21 cellular contexts compared by ENCODE assay signal in the genomic region with DNA sequence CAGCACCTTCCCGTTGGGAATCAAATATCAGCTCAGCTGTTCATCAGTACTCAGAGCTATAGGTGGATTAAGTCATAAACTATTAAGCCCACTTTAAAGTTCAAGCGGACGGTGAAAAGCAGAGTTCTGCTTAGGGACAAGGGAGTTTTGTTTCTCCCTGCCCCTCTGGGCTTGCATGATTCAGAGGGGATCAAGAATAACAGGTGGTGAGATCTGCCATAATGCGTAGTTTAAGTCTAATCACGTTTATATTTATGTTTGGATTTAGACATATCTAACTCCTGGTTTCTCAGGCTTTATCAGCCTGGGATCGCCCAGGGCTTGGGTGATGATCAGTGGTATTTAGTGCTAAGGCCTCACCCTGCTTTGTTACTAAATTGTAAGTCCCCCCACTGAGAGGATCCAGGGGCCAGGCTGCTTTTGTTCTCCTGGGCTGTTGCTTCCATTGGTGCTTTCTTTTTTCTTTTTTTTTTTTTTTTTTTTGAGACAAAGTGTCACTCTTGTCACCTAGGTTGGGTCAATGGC.
"Had no signal": no experiment of that assay in that cellular context is flagged by ENCODE, and none has a peak within 500 bp of the region (broad histone marks: within the 10 kb centered on the region; RNA-seq: fewer than 3 reads in every experiment).

No MANE protein-coding gene starts in this region.

- H3K4me1 ChIP-seq: gastrocnemius medialis, lower lobe of right lung had no signal

- H3K27me3 Mint-ChIP-seq: dendritic cell treated with granulocyte-macrophage colony-stimulating factor and Interleukin-4, amounts not matched to agents 40 ng/mL and 50 ng/mL, for 4 days; effector memory CD8-positive, alpha-beta T cell had no signal

- H3K9me3 Mint-ChIP-seq: dendritic cell treated with granulocyte-macrophage colony-stimulating factor and Interleukin-4, amounts not matched to agents 40 ng/mL and 50 ng/mL, for 4 days; endodermal cell had no signal

- H3K9me3 ChIP-seq: gastrocnemius medialis had no signal

- H3K4me3 Mint-ChIP-seq: dendritic cell treated with granulocyte-macrophage colony-stimulating factor and Interleukin-4, amounts not matched to agents 40 ng/mL and 50 ng/mL, for 4 days; effector memory CD8-positive, alpha-beta T cell; endodermal cell had no signal

- H3K27ac Mint-ChIP-seq: dendritic cell treated with granulocyte-macrophage colony-stimulating factor and Interleukin-4, amounts not matched to agents 40 ng/mL and 50 ng/mL, for 4 days; effector memory CD8-positive, alpha-beta T cell; endodermal cell had no signal

- DNase-seq: cortex of kidney; effector CD8-positive, alpha-beta T cell; effector memory CD8-positive, alpha-beta T cell; endodermal cell; erythroblast; esophagus squamous epithelium; foreskin fibroblast; foreskin melanocyte; gastrocnemius medialis; glutamatergic neuron; head of caudate nucleus; heart right ventricle; hippocampal formation; left cardiac atrium; left lung; left ventricle myocardium superior; lower lobe of right lung; mesenchymal stem cell; midbrain had no signal

- H3K4me3 ChIP-seq: esophagus squamous epithelium, gastrocnemius medialis, heart right ventricle, left lung, lower lobe of right lung had no signal

- H3K27me3 ChIP-seq: esophagus squamous epithelium, gastrocnemius medialis, heart right ventricle, left lung had no signal

- H3K27ac ChIP-seq: epithelial cell of prostate, esophagus squamous epithelium, gastrocnemius medialis, heart right ventricle, left lung, lower lobe of right lung had no signal

- H3K36me3 ChIP-seq: esophagus squamous epithelium, gastrocnemius medialis, heart right ventricle, left lung, lower lobe of right lung had no signal
